Comparison of ENCODE assay signal across 8 cellular contexts in genomic region chr1:21936366-21937031, GRCh38. TPM values are rescaled to one million over a fixed set of nuclear protein-coding genes. Genes with fewer than 3 reads are reported as not detected.
DNase-seq lines count a peak whose midpoint lies in the region; ATAC-seq and TF ChIP-seq lines count a peak whose summit lies in the region.

No MANE protein-coding gene starts in this region.

- H2AFZ ChIP-seq in OCI-LY7 (ENCODE audit: low read length): no peak overlapping the region
- H2AFZ ChIP-seq in neuron (ENCODE audit: low read depth, low read length): no peak overlapping the region

- peak overlapping the region; percentile 65 for H3K4me3 Mint-ChIP-seq in endodermal cell

- no peak for ATAC-seq in HG02840 (IDR thresholded peaks at IDR 0.05; ENCODE audit: low FRiP score, unreplicated experiment)
- no peak for ATAC-seq in HG03378 (IDR thresholded peaks at IDR 0.05; ENCODE audit: unreplicated experiment)

- no peak for TF ChIP-seq CTCF in GM12864 (IDR thresholded peaks at IDR 0.05; ENCODE audit: low read depth, low read length, missing control alignments)
- TF ChIP-seq CTCF in OCI-LY7 (conservative IDR thresholded peaks at IDR 0.05; ENCODE audit: low read length): no peak
- TF ChIP-seq CTCF in endodermal cell (conservative IDR thresholded peaks at IDR 0.05): no peak

- H3K36me3 ChIP-seq in OCI-LY7 (ENCODE audit: insufficient read depth, low read length) (no peaks in the 10 kb centered on the region), endodermal cell (ENCODE audit: control insufficient read depth, insufficient read depth, low read length) (peaks cover 21% of the 10 kb centered on the region), neuron (ENCODE audit: insufficient read depth, low read length) (no peaks in the 10 kb centered on the region)

- H3K9ac ChIP-seq in endodermal cell (ENCODE audit: extremely low read depth, low read length, poor library complexity, severe bottlenecking): peak overlapping the region; percentile 37

- H3K27ac ChIP-seq in OCI-LY7 (ENCODE audit: low read depth, low read length, poor library complexity, severe bottlenecking) (no peak overlapping the region), endodermal cell (ENCODE audit: low read depth, low read length) (peak overlapping the region; percentile 22)

- no peaks in the 10 kb centered on the region for H3K27me3 Mint-ChIP-seq in endodermal cell (ENCODE audit: insufficient read depth)

- peaks cover 5% of the 10 kb centered on the region for H3K4me1 ChIP-seq in OCI-LY7 (ENCODE audit: insufficient read depth, low read length, poor library complexity, severe bottlenecking)
- H3K4me1 ChIP-seq in endodermal cell (ENCODE audit: control insufficient read depth, insufficient read depth, low read length): peaks cover 27% of the 10 kb centered on the region
- H3K4me1 ChIP-seq in neuron (ENCODE audit: insufficient read depth, low read length): peaks cover 32% of the 10 kb centered on the region

- H3K9me3 Mint-ChIP-seq in endodermal cell: no peaks in the 10 kb centered on the region

- H3K4me3 ChIP-seq in GM12864 (ENCODE audit: low read depth, low read length) (peak overlapping the region; percentile 23), OCI-LY7 (ENCODE audit: low read depth, low read length, poor library complexity, severe bottlenecking) (peak overlapping the region; percentile 48), endodermal cell (ENCODE audit: low read length) (peak overlapping the region; percentile 85), neuron (ENCODE audit: low read length) (peak overlapping the region; percentile 47)

- WGBS in endodermal cell (ENCODE audit: insufficient coverage in 1 of 2, insufficient read length in 1 of 2), 2 experiments: 7 to 17% methylated on average over 17 to 34 of the region's 34 CpGs

- H3K27me3 ChIP-seq in endodermal cell (ENCODE audit: control insufficient read depth, insufficient read depth, low read length, poor library complexity, severe bottlenecking): no peaks in the 10 kb centered on the region
- no peaks in the 10 kb centered on the region for H3K27me3 ChIP-seq in neuron (ENCODE audit: insufficient read depth, low read length)

- no TSS peak for BruUV-seq in OCI-LY7 (replicated peaks; lab: Mats Ljungman, UMichigan)

- peaks cover 63% of the 10 kb centered on the region for H3K4me1 Mint-ChIP-seq in endodermal cell

- peak overlapping the region; percentile 86 for H3K27ac Mint-ChIP-seq in endodermal cell

- no peaks in the 10 kb centered on the region for H4K20me1 ChIP-seq in OCI-LY7 (ENCODE audit: insufficient read depth, low read length)

- intact Hi-C loops in OCI-LY7 (cut with micrococcal nuclease; ENCODE audit: unreplicated experiment): no loop called here

- H3K36me3 Mint-ChIP-seq in endodermal cell (ENCODE audit: low read depth): peaks cover 4% of the 10 kb centered on the region

- DNase-seq in GM12864 (ENCODE audit: low read depth) (no peak), OCI-LY7 (ENCODE audit: low spot score) (no peak), endodermal cell (peak; percentile 68), NOMO-1 treated with DMSO at 0.1 percent for 48 hours (lab: John Stamatoyannopoulos, UW; ENCODE audit: unreplicated experiment) (no peak), Ammon's horn (ENCODE audit: low spot score) (no peak)

- no peaks in the 10 kb centered on the region for H3K9me2 ChIP-seq in OCI-LY7 (ENCODE audit: insufficient read depth, low read length)

- no peaks in the 10 kb centered on the region for H3K79me2 ChIP-seq in OCI-LY7 (ENCODE audit: insufficient read depth, low read depth, low read length)

- H3K9me3 ChIP-seq in OCI-LY7 (ENCODE audit: low read length) (no peaks in the 10 kb centered on the region), endodermal cell (ENCODE audit: control insufficient read depth, low read length) (no peaks in the 10 kb centered on the region), neuron (ENCODE audit: low read length) (no peaks in the 10 kb centered on the region)

- POLR2A ChIA-PET in OCI-LY7 (lab: Charles Lee): no interaction called here

- CTCF ChIA-PET in OCI-LY7 (lab: Charles Lee; ENCODE audit: unreplicated experiment): no interaction called here

- peak overlapping the region; percentile 57; the same call in 1 of the 2 replicates for H3K4me2 ChIP-seq in OCI-LY7 (ENCODE audit: low read length)

RNA-seq across cellular contexts. Expression of gene HSPG2, which starts 0.6 kb away (rescaled TPM):
- total RNA-seq in OCI-LY7 (2014; rRNA removed; shearing (Covaris generic)): 1.2 and 1.6 TPM in 2 replicates
- total RNA-seq in OCI-LY7 (2022): 3.5 and 4.7 TPM in 2 replicates
- total RNA-seq in endodermal cell: 100 to 1,000 TPM; 222 to 227 TPM
- 74.9 TPM for polyA plus RNA-seq in endodermal cell (2013, experiment 1 of 2)
- 76.7 TPM for polyA plus RNA-seq in endodermal cell (2013, experiment 2 of 2)

RNA-seq across cellular contexts. Expression of gene CELA3B, which starts 40.3 kb away (rescaled TPM):
- not detected in 2 replicates for total RNA-seq in OCI-LY7 (2014; rRNA removed; shearing (Covaris generic))
- total RNA-seq in OCI-LY7 (2022): not detected in 2 replicates
- total RNA-seq in endodermal cell: not detected
- not detected for polyA plus RNA-seq in endodermal cell (2013, experiment 1 of 2)
- not detected for polyA plus RNA-seq in endodermal cell (2013, experiment 2 of 2)

Comparison
In these comparisons a context has a peak if more than half of its experiments do, and no peak if none do; other contexts are left out.
1. H3K4me3 ChIP-seq: peak in every context shown above with its lines; median percentile 85 in endodermal cell; 48 in OCI-LY7; 47 in neuron; 23 in GM12864.
2. RNA of gene HSPG2, which starts 0.6 kb away (total RNA-seq): 222 to 227 TPM in endodermal cell; 1.2 to 4.7 TPM in OCI-LY7; every median in the first group is over 10 times any median in the second.